ENCODE assay signal across 8 cellular contexts in the genomic region with DNA sequence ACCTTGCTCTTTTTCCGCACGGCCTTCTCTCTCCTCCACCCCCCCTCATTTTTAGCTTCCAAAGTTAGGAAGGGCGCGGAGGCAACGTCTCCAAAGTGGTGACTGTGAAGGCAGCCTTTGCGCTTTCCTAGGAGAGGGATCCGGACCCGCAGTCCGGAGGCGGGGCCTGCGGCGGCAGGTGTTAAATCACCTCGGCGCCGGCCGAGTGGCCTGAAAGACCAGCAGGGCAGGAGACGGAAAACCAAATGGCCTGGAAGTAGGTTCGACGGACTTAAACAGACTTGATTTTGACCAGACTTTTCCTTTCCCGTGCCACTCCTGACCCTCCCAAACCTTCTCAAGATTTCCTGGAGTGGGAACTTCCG. TPM values are rescaled to one million over a fixed set of nuclear protein-coding genes. Genes with fewer than 3 reads are reported as not detected.
DNase-seq lines count a peak whose midpoint lies in the region; ATAC-seq and TF ChIP-seq lines count a peak whose summit lies in the region.

No MANE protein-coding gene starts in this region.

- DNase-seq in COR-L47 (lab: John Stamatoyannopoulos, UW) (peak; percentile 16), LNCaP clone FGC (ENCODE audit: low read depth) (no peak), ecto neural progenitor cell (ENCODE audit: low spot score) (peak; percentile 70), lower lobe of right lung (peak; percentile 80), cortex of kidney (lab: John Stamatoyannopoulos, UW) (no peak)
- DNase-seq in activated CD4-positive, alpha-beta T cell treated with anti-CD3 and anti-CD28 coated beads for 4 hours = peak; percentile 20 to 46
- DNase-seq in stimulated activated CD8-positive, alpha-beta memory T cell treated with anti-CD3 and anti-CD28 coated beads, Interleukin-4, amount 100 ng/mL, for 24 hours (ENCODE audit: low read depth) = peak; percentile 30

- intact Hi-C loops in lower lobe of right lung (cut with DNase I) = no loop called here

- no peaks in the 10 kb centered on the region for H3K27me3 ChIP-seq in lower lobe of right lung (ENCODE audit: low read depth)

- ATAC-seq in GM21381 (IDR thresholded peaks at IDR 0.05; ENCODE audit: unreplicated experiment) (peak; percentile 13), lower lobe of right lung (peak; percentile 24 to 64)

- no peaks in the 10 kb centered on the region for H3K36me3 ChIP-seq in lower lobe of right lung

- no peaks in the 10 kb centered on the region for H3K9me3 ChIP-seq in lower lobe of right lung

- H3K4me3 ChIP-seq in LNCaP clone FGC (ENCODE audit: low read depth, low read length) = peak overlapping the region; percentile 94
- H3K4me3 ChIP-seq in lower lobe of right lung = peak overlapping the region; percentile 93

- H3K4me1 ChIP-seq in lower lobe of right lung = peaks cover 45% of the 10 kb centered on the region

- TF ChIP-seq CTCF in LNCaP clone FGC (IDR thresholded peaks at IDR 0.05; ENCODE audit: control insufficient read depth, extremely low read depth, insufficient read depth) (no peak), lower lobe of right lung (IDR thresholded peaks at IDR 0.05) (no peak)

- H3K27ac ChIP-seq in lower lobe of right lung = peak overlapping the region; percentile 96

RNA-seq across cellular contexts. Expression of a gene that starts 0.6 kb away (rescaled TPM):
- total RNA-seq in lower lobe of right lung = 64.9 TPM

Comparison
In these comparisons a context has a peak if more than half of its experiments do, and no peak if none do; other contexts are left out.
1. DNase-seq: peak in COR-L47 (single experiment), activated CD4-positive, alpha-beta T cell treated with anti-CD3 and anti-CD28 coated beads for 4 hours (2 of 2), ecto neural progenitor cell (single experiment), lower lobe of right lung (single experiment) and stimulated activated CD8-positive, alpha-beta memory T cell treated with anti-CD3 and anti-CD28 coated beads, Interleukin-4, amount 100 ng/mL, for 24 hours (single experiment); none in LNCaP clone FGC (single experiment) and cortex of kidney (single experiment).